ENCODE assay signal across 22 cellular contexts in the genomic region with DNA sequence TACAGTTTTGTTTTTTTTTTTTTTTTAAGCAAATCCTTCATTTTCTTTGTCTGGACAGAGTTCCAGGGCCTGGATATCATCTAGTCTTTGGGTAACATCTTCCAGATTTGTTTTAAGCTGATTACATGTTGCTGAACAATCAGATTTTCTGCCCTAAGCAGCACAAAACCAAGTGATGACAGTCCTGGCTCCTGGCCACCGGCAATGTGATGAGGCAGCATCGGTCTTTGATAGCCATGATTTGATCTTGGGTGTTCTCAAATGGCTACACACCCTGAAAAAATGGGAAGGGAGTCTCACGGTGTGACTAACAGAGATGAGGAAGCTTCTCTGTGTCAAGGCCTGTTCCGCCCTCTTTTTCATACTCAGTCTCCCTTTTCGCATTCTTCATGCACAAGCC.
DNase-seq lines count a peak whose midpoint lies in the region; ATAC-seq and TF ChIP-seq lines count a peak whose summit lies in the region.
"Had no signal": no experiment of that assay in that cellular context is flagged by ENCODE, and none has a peak within 500 bp of the region (broad histone marks: within the 10 kb centered on the region; RNA-seq: fewer than 3 reads in every experiment).

No MANE protein-coding gene starts in this region.

- no peaks in the 10 kb centered on the region for H3K9me3 ChIP-seq in parathyroid adenoma (ENCODE audit: control insufficient read depth, low read length)
- H3K9me3 ChIP-seq: BLaER1, left ventricle myocardium inferior, SJSA1 had no signal

- peak overlapping the region; percentile 20 for H2AFZ ChIP-seq in parathyroid adenoma
- H2AFZ ChIP-seq: PC-9 had no signal

- ATAC-seq in esophagus mucosa (peak; percentile 73), left colon (no peak)

- H3K27me3 ChIP-seq in parathyroid adenoma (ENCODE audit: control insufficient read depth, insufficient read depth, low read length), result no peaks in the 10 kb centered on the region
- H3K27me3 ChIP-seq: BLaER1, SJSA1 had no signal

- H3K79me2 ChIP-seq in parathyroid adenoma, result no peaks in the 10 kb centered on the region

- H3K4me2 ChIP-seq in parathyroid adenoma (ENCODE audit: low read length), result peak overlapping the region; percentile 49
- H3K4me2 ChIP-seq: BLaER1, PC-9 had no signal

- peak; percentile 40 for DNase-seq in ELR (ENCODE audit: low read depth)
- DNase-seq in M059J (ENCODE audit: low read depth), result peak; percentile 19
- DNase-seq in left colon, result no peak
- DNase-seq in iPS-NIHi7 (ENCODE audit: extremely low spot score), result no peak
- no peak for DNase-seq in stimulated activated CD4-positive, alpha-beta T cell treated with anti-CD3 and anti-CD28 coated beads, Interleukin-4, amount 100 ng/mL, for 24 hours
- no peak for DNase-seq in globus pallidus (ENCODE audit: low spot score)
- DNase-seq: activated CD4-positive, alpha-beta memory T cell treated with anti-CD3 and anti-CD28 coated beads, Interleukin-2, amount 10 ng/mL, durations not matched to agents 7 days and 5 days; activated naive CD4-positive, alpha-beta T cell treated with anti-CD3 and anti-CD28 coated beads for 36 hours; anterior cingulate cortex; cerebellar nuclear complex; effector CD4-positive, alpha-beta T cell; left ventricle myocardium inferior; NCI-H146; NCI-H226; NCI-H774; PC-9; stimulated activated CD4-positive, alpha-beta T cell treated with anti-CD3 and anti-CD28 coated beads, Interleukin-12 subunit alpha, Interleukin-12 subunit beta, amount 100 ng/mL, for 4 hours; T-helper 2 cell had no signal

- intact Hi-C loops in left colon (cut with DNase I, micrococcal nuclease), result no loop called here

- H3K4me3 ChIP-seq in parathyroid adenoma (ENCODE audit: low read depth, low read length), result no peak overlapping the region
- H3K4me3 ChIP-seq: BLaER1, left ventricle myocardium inferior, PC-9, SJSA1 had no signal

- no peak overlapping the region for H3K9ac ChIP-seq in parathyroid adenoma
- H3K9ac ChIP-seq: BLaER1 had no signal

- no peak for TF ChIP-seq CTCF in parathyroid adenoma (IDR thresholded peaks at IDR 0.05)

- H3K27ac ChIP-seq in parathyroid adenoma, result peak overlapping the region; percentile 11
- H3K27ac ChIP-seq: BLaER1, left ventricle myocardium inferior, PC-9, SJSA1 had no signal

- no peaks in the 10 kb centered on the region for H3K4me1 ChIP-seq in parathyroid adenoma
- H3K4me1 ChIP-seq: BLaER1, left ventricle myocardium inferior had no signal

- no peaks in the 10 kb centered on the region for H3K36me3 ChIP-seq in parathyroid adenoma (ENCODE audit: control insufficient read depth, insufficient read depth, low read length)
- H3K36me3 ChIP-seq: BLaER1, left ventricle myocardium inferior, SJSA1 had no signal

Comparison
In these comparisons a context has a peak if more than half of its experiments do, and no peak if none do; other contexts are left out.
1. DNase-seq: peak in ELR (single experiment) and M059J (single experiment); none in left colon (0 of 2), iPS-NIHi7 (single experiment), stimulated activated CD4-positive, alpha-beta T cell treated with anti-CD3 and anti-CD28 coated beads, Interleukin-4, amount 100 ng/mL, for 24 hours (single experiment) and globus pallidus (single experiment).